1 cellular context compared by ENCODE assay signal in genomic region chr11:69819109-69819490, GRCh38.
TF ChIP-seq lines count a peak whose summit lies in the region.

FGF3 (minus strand) TSS chr11:69819416; CDS start chr11:69818933, 483 bp downstream.

TF ChIP-seq in IMR-90, 13 proteins besides CTCF, POLR2A, EP300 and RAD21:
- TF ChIP-seq, protein P1, sequence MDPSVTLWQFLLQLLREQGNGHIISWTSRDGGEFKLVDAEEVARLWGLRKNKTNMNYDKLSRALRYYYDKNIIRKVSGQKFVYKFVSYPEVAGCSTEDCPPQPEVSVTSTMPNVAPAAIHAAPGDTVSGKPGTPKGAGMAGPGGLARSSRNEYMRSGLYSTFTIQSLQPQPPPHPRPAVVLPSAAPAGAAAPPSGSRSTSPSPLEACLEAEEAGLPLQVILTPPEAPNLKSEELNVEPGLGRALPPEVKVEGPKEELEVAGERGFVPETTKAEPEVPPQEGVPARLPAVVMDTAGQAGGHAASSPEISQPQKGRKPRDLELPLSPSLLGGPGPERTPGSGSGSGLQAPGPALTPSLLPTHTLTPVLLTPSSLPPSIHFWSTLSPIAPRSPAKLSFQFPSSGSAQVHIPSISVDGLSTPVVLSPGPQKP (IDR thresholded peaks at IDR 0.05; ENCODE audit: borderline replicate concordance, low read depth, low read length) = no peak
- TF ChIP-seq MAFK (IDR thresholded peaks at IDR 0.05; ENCODE audit: low read depth, low read length) = no peak
- no peak for TF ChIP-seq CHD1 (IDR thresholded peaks at IDR 0.05; ENCODE audit: low read depth, low read length)
- no peak for TF ChIP-seq MAZ (IDR thresholded peaks at IDR 0.05; ENCODE audit: borderline replicate concordance, low read depth, low read length)
- no peak for TF ChIP-seq USF2 (IDR thresholded peaks at IDR 0.05; ENCODE audit: low read depth, low read length)
- no peak for TF ChIP-seq MXI1 (IDR thresholded peaks at IDR 0.05; ENCODE audit: borderline replicate concordance, low read depth, low read length)
- TF ChIP-seq SMC3 (IDR thresholded peaks at IDR 0.05; ENCODE audit: low read depth, low read length) = no peak
- no peak for TF ChIP-seq FOS (IDR thresholded peaks at IDR 0.05; ENCODE audit: low read depth, low read length)
